ENCODE assay signal across 27 cellular contexts in genomic region chr3:122097141-122097540, GRCh38. TPM values are rescaled to one million over a fixed set of nuclear protein-coding genes. Genes with fewer than 3 reads are reported as not detected.
"Had no signal": no experiment of that assay in that cellular context is flagged by ENCODE, and none has a peak within 500 bp of the region (broad histone marks: within the 10 kb centered on the region; RNA-seq: fewer than 3 reads in every experiment).

No MANE protein-coding gene starts in this region.

- H3K9me3 ChIP-seq: ascending aorta, esophagus muscularis mucosa, gastrocnemius medialis, heart right ventricle had no signal

- ATAC-seq: activated CD8-positive, alpha-beta memory T cell treated with anti-CD3 and anti-CD28 coated beads, Interleukin-2, amount 10 ng/mL, durations not matched to agents 7 days and 5 days; activated CD8-positive, alpha-beta T cell treated with anti-CD3 and anti-CD28 coated beads, Interleukin-2, amount 10 ng/mL, durations not matched to agents 7 days and 5 days; activated naive CD4-positive, alpha-beta T cell treated with anti-CD3 and anti-CD28 coated beads, Interleukin-2, amount 50 U/mL, for 72 hours; activated T-cell treated with anti-CD3 and anti-CD28 coated beads, Interleukin-2, amount 50 U/mL, for 72 hours; effector memory CD8-positive, alpha-beta T cell; foreskin keratinocyte; gastrocnemius medialis; heart right ventricle; WTC11 had no signal

- H3K4me3 ChIP-seq: ascending aorta, esophagus muscularis mucosa, gastrocnemius medialis, heart right ventricle had no signal

- H3K4me1 ChIP-seq: ascending aorta, esophagus muscularis mucosa, foreskin keratinocyte, gastrocnemius medialis had no signal

- DNase-seq: activated CD4-positive, alpha-beta memory T cell treated with anti-CD3 and anti-CD28 coated beads for 36 hours; activated CD4-positive, alpha-beta T cell treated with anti-CD3 and anti-CD28 coated beads for 48 hours; activated CD8-positive, alpha-beta memory T cell treated with anti-CD3 and anti-CD28 coated beads, Interleukin-2, amount 10 ng/mL, durations not matched to agents 7 days and 5 days; activated CD8-positive, alpha-beta memory T cell treated with anti-CD3 and anti-CD28 coated beads, Interleukin-2, amount 50 U/mL, for 4 hours; activated CD8-positive, alpha-beta T cell treated with anti-CD3 and anti-CD28 coated beads, Interleukin-2, amount 10 ng/mL, durations not matched to agents 7 days and 5 days; activated gamma-delta T cell; activated naive CD4-positive, alpha-beta T cell; activated naive CD4-positive, alpha-beta T cell treated with anti-CD3 and anti-CD28 coated beads, Interleukin-2, amount 10 ng/mL, durations not matched to agents 7 days and 5 days; activated naive CD8-positive, alpha-beta T cell treated with anti-CD3 and anti-CD28 coated beads, Interleukin-2, amount 10 ng/mL, durations not matched to agents 7 days and 5 days; activated T-cell treated with anti-CD3 and anti-CD28 coated beads, Interleukin-2, amount 50 U/mL, for 1 hour; activated T-cell treated with anti-CD3 and anti-CD28 coated beads, Interleukin-2, amount 50 U/mL, for 72 hours; brain microvascular endothelial cell; caudate nucleus; cortex of kidney; dermis blood vessel endothelial cell; effector CD4-positive, alpha-beta T cell; effector memory CD8-positive, alpha-beta T cell; erythroblast; foreskin keratinocyte; gastrocnemius medialis; heart right ventricle had no signal

- H3K36me3 ChIP-seq: ascending aorta, brain microvascular endothelial cell, esophagus muscularis mucosa, gastrocnemius medialis had no signal

- H3K27me3 ChIP-seq: ascending aorta, brain microvascular endothelial cell, foreskin keratinocyte, gastrocnemius medialis had no signal

- H3K27ac ChIP-seq: ascending aorta, brain microvascular endothelial cell, esophagus muscularis mucosa, foreskin keratinocyte, gastrocnemius medialis, heart right ventricle had no signal

RNA-seq across cellular contexts. Expression of gene CD86, which starts 42.0 kb away (rescaled TPM):
- total RNA-seq: ascending aorta, chondrocyte, dermis blood vessel endothelial cell, glomerular endothelial cell had no signal
